ENCODE assay signal across 8 cellular contexts in the genomic region with DNA sequence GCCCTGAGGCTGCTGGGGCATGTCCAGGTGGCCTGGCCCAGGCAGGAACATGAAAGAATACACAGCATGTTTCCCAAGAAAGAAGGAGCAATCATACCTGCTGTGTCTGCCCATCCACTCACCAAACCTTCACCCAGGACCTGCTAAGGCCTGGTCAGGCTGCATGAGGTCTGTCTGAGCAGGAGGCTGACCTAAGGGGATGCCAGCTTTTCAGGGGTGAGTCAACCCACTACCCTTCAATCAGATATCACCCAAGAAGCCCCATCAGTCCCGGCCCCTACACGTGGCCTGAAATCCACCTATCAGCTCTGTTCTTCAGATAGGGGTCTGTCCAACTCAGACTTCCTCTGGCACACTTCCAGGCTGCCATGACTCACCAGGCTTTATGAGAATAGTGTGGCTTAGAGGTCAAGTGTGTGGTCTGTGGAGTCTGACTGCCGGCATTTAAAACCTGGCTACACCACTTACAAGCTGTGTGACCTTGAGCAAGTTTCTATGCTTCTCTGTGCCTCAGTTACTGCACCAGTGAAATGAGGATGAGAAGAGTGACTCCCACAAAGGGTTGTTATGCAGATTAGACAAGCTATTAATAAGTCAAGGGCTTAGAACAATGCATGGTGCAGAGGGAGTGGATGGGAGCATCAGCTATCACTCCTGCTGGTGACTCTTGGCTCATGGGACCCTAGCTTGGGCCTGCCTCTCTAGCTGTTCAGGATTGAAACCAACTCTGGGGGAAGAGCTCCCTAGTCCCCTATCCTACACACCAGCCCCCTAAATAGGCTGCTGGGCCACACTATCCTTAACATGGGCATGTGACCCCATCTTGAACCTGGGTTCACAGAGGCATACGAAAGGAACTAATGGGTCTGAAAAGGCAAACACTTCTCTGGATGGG.
DNase-seq lines count a peak whose midpoint lies in the region; ATAC-seq and TF ChIP-seq lines count a peak whose summit lies in the region.

No MANE protein-coding gene starts in this region.

- no peak overlapping the region for H3K4me3 ChIP-seq in BE2C (ENCODE audit: low read depth, low read length)
- no peak overlapping the region for H3K4me3 ChIP-seq in NB4 (ENCODE audit: low read depth, low read length)
- H3K4me3 ChIP-seq in smooth muscle cell, result no peak overlapping the region

- H3K27ac Mint-ChIP-seq in stimulated activated effector memory CD8-positive, alpha-beta T cell treated with anti-CD3 and anti-CD28 coated beads, Interleukin-12 subunit alpha, Interleukin-12 subunit beta, amount 100 ng/mL, for 72 hours, result no peak overlapping the region

- ATAC-seq in GM21381 (IDR thresholded peaks at IDR 0.05; ENCODE audit: unreplicated experiment), result peak; percentile 56
- ATAC-seq in stimulated activated effector memory CD8-positive, alpha-beta T cell treated with anti-CD3 and anti-CD28 coated beads, Interleukin-12 subunit alpha, Interleukin-12 subunit beta, amount 100 ng/mL, for 72 hours, result peak; percentile 83

- H3K4me1 Mint-ChIP-seq in stimulated activated effector memory CD8-positive, alpha-beta T cell treated with anti-CD3 and anti-CD28 coated beads, Interleukin-12 subunit alpha, Interleukin-12 subunit beta, amount 100 ng/mL, for 72 hours, result peaks cover 17% of the 10 kb centered on the region

- H4K20me1 ChIP-seq in smooth muscle cell (ENCODE audit: low read depth), result no peaks in the 10 kb centered on the region

- H3K36me3 Mint-ChIP-seq in stimulated activated effector memory CD8-positive, alpha-beta T cell treated with anti-CD3 and anti-CD28 coated beads, Interleukin-12 subunit alpha, Interleukin-12 subunit beta, amount 100 ng/mL, for 72 hours, result no peaks in the 10 kb centered on the region

- H3K9ac ChIP-seq in smooth muscle cell (ENCODE audit: low read depth), result no peak overlapping the region

- in situ Hi-C loops in G401 (cut with HindIII; ENCODE audit: low sequenced_read_pairs), result no loop called here

- H3K27me3 ChIP-seq in BE2C (no peaks in the 10 kb centered on the region), smooth muscle cell (ENCODE audit: low read depth) (peaks cover 74% of the 10 kb centered on the region)

- TF ChIP-seq CTCF in BE2C (IDR thresholded peaks at IDR 0.05; ENCODE audit: low read depth, low read length), result no peak
- TF ChIP-seq CTCF in NB4 (IDR thresholded peaks at IDR 0.05; ENCODE audit: low read depth, low read length), result no peak
- no peak for TF ChIP-seq CTCF in smooth muscle cell (IDR thresholded peaks at IDR 0.05; ENCODE audit: borderline replicate concordance, insufficient read depth, poor library complexity, severe bottlenecking)

- no peak overlapping the region for H3K4me3 Mint-ChIP-seq in stimulated activated effector memory CD8-positive, alpha-beta T cell treated with anti-CD3 and anti-CD28 coated beads, Interleukin-12 subunit alpha, Interleukin-12 subunit beta, amount 100 ng/mL, for 72 hours

- no peak overlapping the region for H3K4me2 ChIP-seq in smooth muscle cell

- TF ChIP-seq POLR2A in NB4 (IDR thresholded peaks at IDR 0.05; ENCODE audit: extremely low read depth, insufficient read length), result no peak

- H2AFZ ChIP-seq in smooth muscle cell (ENCODE audit: low read depth), result no peak overlapping the region

- H3K4me1 ChIP-seq in BE2C (peaks cover 11% of the 10 kb centered on the region), smooth muscle cell (ENCODE audit: low read depth) (no peaks in the 10 kb centered on the region)

- peak; percentile 92 for DNase-seq in BE2C
- peak; percentile 63 for DNase-seq in NB4 (ENCODE audit: low read depth)
- DNase-seq in ecto neural progenitor cell (ENCODE audit: low spot score), result peak; percentile 26
- DNase-seq in stimulated activated effector memory CD8-positive, alpha-beta T cell treated with anti-CD3 and anti-CD28 coated beads, Interleukin-12 subunit alpha, Interleukin-12 subunit beta, amount 100 ng/mL, for 72 hours (ENCODE audit: low spot score in 2 of 2), result peak; percentile 32 to 85
- no peak for DNase-seq in G401 (ENCODE audit: low spot score)
- no peak for DNase-seq in smooth muscle cell (lab: John Stamatoyannopoulos, UW; ENCODE audit: unreplicated experiment)
- no peak for DNase-seq in midbrain (lab: John Stamatoyannopoulos, UW)

- WGBS in smooth muscle cell (ENCODE audit: low lambda C conversion rate), result 31% methylated on average over 4 of the region's 4 CpGs

- no peak overlapping the region for H3K27ac ChIP-seq in smooth muscle cell (ENCODE audit: low read depth)

- H3F3A ChIP-seq in smooth muscle cell (ENCODE audit: low read depth), result no peaks in the 10 kb centered on the region

- H3K9me3 ChIP-seq in BE2C (no peaks in the 10 kb centered on the region), smooth muscle cell (replicated peaks; ENCODE audit: low read depth) (no peaks in the 10 kb centered on the region)

- H3K9me3 Mint-ChIP-seq in stimulated activated effector memory CD8-positive, alpha-beta T cell treated with anti-CD3 and anti-CD28 coated beads, Interleukin-12 subunit alpha, Interleukin-12 subunit beta, amount 100 ng/mL, for 72 hours, result no peaks in the 10 kb centered on the region

- H3K36me3 ChIP-seq in BE2C (peaks cover 11% of the 10 kb centered on the region; the same call in 1 of the 2 replicates), smooth muscle cell (ENCODE audit: low read depth) (no peaks in the 10 kb centered on the region)

- no peaks in the 10 kb centered on the region for H3K79me2 ChIP-seq in smooth muscle cell (ENCODE audit: low read depth)

Comparison
In these comparisons a context has a peak if more than half of its experiments do, and no peak if none do; other contexts are left out.
1. DNase-seq: peak in BE2C (single experiment), NB4 (single experiment), ecto neural progenitor cell (single experiment) and stimulated activated effector memory CD8-positive, alpha-beta T cell treated with anti-CD3 and anti-CD28 coated beads, Interleukin-12 subunit alpha, Interleukin-12 subunit beta, amount 100 ng/mL, for 72 hours (2 of 2); none in G401 (single experiment), smooth muscle cell (single experiment) and midbrain (single experiment).